8 cellular contexts compared by ENCODE assay signal in genomic region chr3:39051649-39052557, GRCh38. TPM values are rescaled to one million over a fixed set of nuclear protein-coding genes. Genes with fewer than 3 reads are reported as not detected.
DNase-seq lines count a peak whose midpoint lies in the region; TF ChIP-seq lines count a peak whose summit lies in the region.

SCN11A (minus strand) TSS chr3:39051944; CDS start chr3:38950362, 101,582 bp downstream.
WDR48 (plus strand) TSS chr3:39052016; CDS start chr3:39052026, 10 bp downstream.

- H3K27ac Mint-ChIP-seq in activated naive CD4-positive, alpha-beta T cell treated with anti-CD3 and anti-CD28 coated beads, Interleukin-2, amount 10 ng/mL, durations not matched to agents 7 days and 5 days: peak within 1 kb of the TSS; percentile 96

- CTCF ChIA-PET in activated naive CD4-positive, alpha-beta T cell treated with anti-CD3 and anti-CD28 coated beads, Interleukin-2, amount 10 ng/mL, durations not matched to agents 7 days and 5 days (lab: Charles Lee): interaction anchor here (0.9 kb wide), 2 partner anchors 13 to 138 kb away, joined by 3 read pairs; no protein-coding TSS in a partner anchor

- H3K27ac ChIP-seq in SJSA1: peak within 1 kb of the TSS; percentile 88
- H3K27ac ChIP-seq in neutrophil: peak within 1 kb of the TSS; percentile 92
- H3K27ac ChIP-seq in substantia nigra (ENCODE audit: low read depth, low read length, poor library complexity, severe bottlenecking): peak within 1 kb of the TSS; percentile 95

- peaks cover 21% of the 10 kb centered on the region for H3K4me1 Mint-ChIP-seq in activated naive CD4-positive, alpha-beta T cell treated with anti-CD3 and anti-CD28 coated beads, Interleukin-2, amount 10 ng/mL, durations not matched to agents 7 days and 5 days

- peak; percentile 65 for DNase-seq in GM04503 (ENCODE audit: low read depth)
- DNase-seq in HFF-Myc (ENCODE audit: extremely low read depth, low read depth): peak; percentile 79
- peak; percentile 81 for DNase-seq in MV-4-11 (lab: John Stamatoyannopoulos, UW)
- DNase-seq in SJSA1 (ENCODE audit: low read depth in 1 of 2, low spot score in 2 of 2): peak; percentile 81 to 91
- peak; percentile 97 for DNase-seq in activated naive CD4-positive, alpha-beta T cell treated with anti-CD3 and anti-CD28 coated beads, Interleukin-2, amount 10 ng/mL, durations not matched to agents 7 days and 5 days
- peak; percentile 88 for DNase-seq in germinal center (ENCODE audit: low spot score)
- peak; percentile 52 to 99 (median 89) for DNase-seq in substantia nigra (lab: John Stamatoyannopoulos, UW)

- H3K27me3 Mint-ChIP-seq in activated naive CD4-positive, alpha-beta T cell treated with anti-CD3 and anti-CD28 coated beads, Interleukin-2, amount 10 ng/mL, durations not matched to agents 7 days and 5 days: no peaks in the 10 kb centered on the region

- H3K9me3 ChIP-seq in SJSA1 (replicated peaks) (no peaks in the 10 kb centered on the region), neutrophil (no peaks in the 10 kb centered on the region)

- H3K36me3 ChIP-seq in SJSA1 (peaks cover 9% of the 10 kb centered on the region; the same call in 1 of the 2 replicates), neutrophil (no peaks in the 10 kb centered on the region)

- H3K9me3 Mint-ChIP-seq in activated naive CD4-positive, alpha-beta T cell treated with anti-CD3 and anti-CD28 coated beads, Interleukin-2, amount 10 ng/mL, durations not matched to agents 7 days and 5 days: no peaks in the 10 kb centered on the region

- peak within 1 kb of the TSS; percentile 94 for H3K4me3 Mint-ChIP-seq in activated naive CD4-positive, alpha-beta T cell treated with anti-CD3 and anti-CD28 coated beads, Interleukin-2, amount 10 ng/mL, durations not matched to agents 7 days and 5 days

- H3K36me3 Mint-ChIP-seq in activated naive CD4-positive, alpha-beta T cell treated with anti-CD3 and anti-CD28 coated beads, Interleukin-2, amount 10 ng/mL, durations not matched to agents 7 days and 5 days: peaks cover 6% of the 10 kb centered on the region

- H3K4me3 ChIP-seq in HFF-Myc (replicated peaks; ENCODE audit: low read depth, low read length): peak within 1 kb of the TSS; percentile 79
- H3K4me3 ChIP-seq in SJSA1: peak within 1 kb of the TSS; percentile 90
- peak within 1 kb of the TSS; percentile 80 to 90 for H3K4me3 ChIP-seq in neutrophil (ENCODE audit: low read depth in 1 of 2, low read length in 1 of 2)

- H3K4me1 ChIP-seq in SJSA1 (replicated peaks): peaks cover 17% of the 10 kb centered on the region
- peaks cover 23 to 29% of the 10 kb centered on the region in 2 experiments for H3K4me1 ChIP-seq in neutrophil (ENCODE audit: control insufficient read depth in 1 of 2, insufficient read depth in 1 of 2, low read depth in 1 of 2, low read length in 1 of 2)

- TF ChIP-seq CTCF in HFF-Myc (IDR thresholded peaks at IDR 0.05; ENCODE audit: low read depth, low read length, missing control alignments) (no peak), neutrophil (IDR thresholded peaks at IDR 0.05) (peak; percentile 15)

- H3K27me3 ChIP-seq in SJSA1 (replicated peaks) (no peaks in the 10 kb centered on the region), neutrophil (no peaks in the 10 kb centered on the region)

RNA-seq across cellular contexts. Expression of gene SCN11A, which starts in this region (rescaled TPM):
- not detected in 2 replicates for total RNA-seq in SJSA1 (2014; rRNA removed; shearing (Covaris generic))

RNA-seq across cellular contexts. Expression of gene WDR48, which starts in this region (rescaled TPM):
- total RNA-seq in SJSA1 (2014; rRNA removed; shearing (Covaris generic)): 14.7 and 17.4 TPM in 2 replicates

Comparison
In these comparisons a context has a peak if more than half of its experiments do, and no peak if none do; other contexts are left out.
1. Peak in every context shown above with its lines: DNase-seq, H3K4me3 ChIP-seq and H3K27ac ChIP-seq.